2 cellular contexts compared by ENCODE assay signal in genomic region chr17:7528842-7529241, GRCh38.
TF ChIP-seq lines count a peak whose summit lies in the region.

No MANE protein-coding gene starts in this region.

TF ChIP-seq in HEK293, 187 proteins besides CTCF, POLR2A, EP300 and RAD21:
- TF ChIP-seq ZNF555 (tag by site-specific recombination; conservative IDR thresholded peaks at IDR 0.05) (no peak), ZSCAN4 (tag by site-specific recombination; IDR thresholded peaks at IDR 0.05) (no peak), KLF10 (tag by site-specific recombination; IDR thresholded peaks at IDR 0.05) (no peak), ZNF777 (tag by site-specific recombination; IDR thresholded peaks at IDR 0.05; ENCODE audit: borderline replicate concordance) (no peak), ZBTB44 (tag by site-specific recombination; IDR thresholded peaks at IDR 0.05) (no peak), PBX3 (CRISPR knock-in tag; IDR thresholded peaks at IDR 0.05) (no peak), ZNF140 (tag by site-specific recombination; IDR thresholded peaks at IDR 0.05) (no peak), SETDB1 (IDR thresholded peaks at IDR 0.05; ENCODE audit: insufficient read length, low read length) (peak; percentile 96), ZNF707 (tag by site-specific recombination; IDR thresholded peaks at IDR 0.05) (no peak), ZBTB17 (tag by site-specific recombination; IDR thresholded peaks at IDR 0.05) (no peak), ZNF629 (tag by site-specific recombination; IDR thresholded peaks at IDR 0.05) (no peak), ZNF280D (tag by site-specific recombination; IDR thresholded peaks at IDR 0.05) (peak; percentile 89; the same call in 1 of the 2 replicates), KLF16 (tag by site-specific recombination; IDR thresholded peaks at IDR 0.05) (no peak)

TF ChIP-seq in K562, 482 proteins besides CTCF, POLR2A, EP300 and RAD21:
- TF ChIP-seq TRIM28 (IDR thresholded peaks at IDR 0.05) (peak; percentile 83), NCOA2 (IDR thresholded peaks at IDR 0.05; ENCODE audit: partially characterized antibody in 2 of 2) (no peak), ZNF212 (CRISPR knock-in tag; IDR thresholded peaks at IDR 0.05) (no peak), HLTF (IDR thresholded peaks at IDR 0.05) (peak; percentile 75; the same call in 1 of the 2 replicates), TRIM24 (IDR thresholded peaks at IDR 0.05) (peak in 1 of 2 experiments; percentile 34; a peak in 1 of 4 replicates), RBM25 (IDR thresholded peaks at IDR 0.05; ENCODE audit: low read depth, low read length, severe bottlenecking) (peak; percentile 63), CBX3 (IDR thresholded peaks at IDR 0.05; ENCODE audit: borderline replicate concordance in 1 of 2, low read length in 2 of 2) (peak in 1 of 2 experiments; percentile 41; a peak in 1 of 3 replicates)
